ENCODE assay signal across 19 cellular contexts in genomic region chr2:100235581-100235980, GRCh38.
A peak's percentile ranks its signal among the peaks of the same experiment; 100 is the strongest.
DNase-seq lines count a peak whose midpoint lies in the region; ATAC-seq and TF ChIP-seq lines count a peak whose summit lies in the region.
"Had no signal": no experiment of that assay in that cellular context is flagged by ENCODE, and none has a peak within 500 bp of the region (broad histone marks: within the 10 kb centered on the region; RNA-seq: fewer than 3 reads in every experiment).

No MANE protein-coding gene starts in this region.

- no peak for TF ChIP-seq POLR2A in stomach (IDR thresholded peaks at IDR 0.05)

- H3K4me1 ChIP-seq in OCI-LY1 (ENCODE audit: insufficient read depth, low read length, severe bottlenecking) (peaks cover 50% of the 10 kb centered on the region), stomach (no peaks in the 10 kb centered on the region)
- H3K4me1 ChIP-seq: BE2C, testis had no signal

- TF ChIP-seq CTCF in OCI-LY1 (IDR thresholded peaks at IDR 0.05; ENCODE audit: low read length) (0 out of 2 replicates have a peak, but pooled peaks have one; percentile 5), coronary artery (IDR thresholded peaks at IDR 0.05) (no peak), stomach (IDR thresholded peaks at IDR 0.05) (no peak)

- peak overlapping the region; percentile 6 for H3K27ac Mint-ChIP-seq in activated CD4-positive, alpha-beta T cell treated with anti-CD3 and anti-CD28 coated beads, Interleukin-2, amount 10 ng/mL, durations not matched to agents 7 days and 5 days
- H3K27ac Mint-ChIP-seq in activated CD4-positive, alpha-beta T cell treated with anti-CD3 and anti-CD28 coated beads, Interleukin-2, amount 10 ng/mL, durations not matched to agents 24 days and 14 days = no peak overlapping the region
- H3K27ac Mint-ChIP-seq: activated T-helper 2 cell treated with anti-CD3 and anti-CD28 coated beads, Interferon-gamma antibody, Interleukin-2, Interleukin-4, amounts not matched to agents 10 μg/mL and 5 μg/mL and 100 μg/mL, durations not matched to agents 14 hours and 24 hours and 36 hours had no signal

- H3K36me3 Mint-ChIP-seq in activated CD4-positive, alpha-beta T cell treated with anti-CD3 and anti-CD28 coated beads, Interleukin-2, amount 10 ng/mL, durations not matched to agents 7 days and 5 days (ENCODE audit: low read depth) = no peaks in the 10 kb centered on the region
- H3K36me3 Mint-ChIP-seq in activated CD4-positive, alpha-beta T cell treated with anti-CD3 and anti-CD28 coated beads, Interleukin-2, amount 10 ng/mL, durations not matched to agents 24 days and 14 days (ENCODE audit: low read depth) = no peaks in the 10 kb centered on the region

- no peaks in the 10 kb centered on the region for H3K9me2 ChIP-seq in OCI-LY1 (ENCODE audit: low read depth, low read length)

- peak overlapping the region; percentile 55 for H3K9ac ChIP-seq in OCI-LY1 (ENCODE audit: low read length)

- POLR2A ChIA-PET in activated CD4-positive, alpha-beta T cell treated with anti-CD3 and anti-CD28 coated beads, Interleukin-2, amount 10 ng/mL, durations not matched to agents 7 days and 5 days (lab: Charles Lee) = no interaction called here

- H3K4me3 ChIP-seq in OCI-LY1 (ENCODE audit: low read depth, low read length, poor library complexity, severe bottlenecking) = peak overlapping the region; percentile 39
- no peak overlapping the region for H3K4me3 ChIP-seq in coronary artery
- no peak overlapping the region for H3K4me3 ChIP-seq in stomach
- H3K4me3 ChIP-seq: testis had no signal

- no peaks in the 10 kb centered on the region for H3K36me3 ChIP-seq in OCI-LY1 (ENCODE audit: insufficient read depth, low read length)
- no peaks in the 10 kb centered on the region for H3K36me3 ChIP-seq in stomach
- H3K36me3 ChIP-seq: BE2C had no signal

- 82 to 96% (median 95%) methylated on average over 4 of the region's 4 CpGs for WGBS in stomach, 5 donors

- no peaks in the 10 kb centered on the region for H3K9me3 ChIP-seq in OCI-LY1 (ENCODE audit: low read length)
- no peaks in the 10 kb centered on the region for H3K9me3 ChIP-seq in stomach
- H3K9me3 ChIP-seq: BE2C, testis had no signal

- H3K4me1 Mint-ChIP-seq in activated CD4-positive, alpha-beta T cell treated with anti-CD3 and anti-CD28 coated beads, Interleukin-2, amount 10 ng/mL, durations not matched to agents 7 days and 5 days = peaks cover 16% of the 10 kb centered on the region
- H3K4me1 Mint-ChIP-seq in activated CD4-positive, alpha-beta T cell treated with anti-CD3 and anti-CD28 coated beads, Interleukin-2, amount 10 ng/mL, durations not matched to agents 24 days and 14 days = peaks cover 12% of the 10 kb centered on the region

- no peak for DNase-seq in activated CD4-positive, alpha-beta T cell treated with anti-CD3 and anti-CD28 coated beads, Interleukin-2, amount 10 ng/mL, durations not matched to agents 7 days and 5 days
- no peak for DNase-seq in activated CD4-positive, alpha-beta T cell treated with anti-CD3 and anti-CD28 coated beads, Interleukin-2, amount 10 ng/mL, durations not matched to agents 24 days and 14 days
- DNase-seq in coronary artery (ENCODE audit: low spot score) (peak; percentile 21), stomach (peak; percentile 20), SIG-M5 (lab: John Stamatoyannopoulos, UW) (no peak), amygdala (lab: John Stamatoyannopoulos, UW) (no peak)
- DNase-seq: 8988T; BE2C; cerebellar nuclear complex; left ventricle myocardium superior; NCI-H187; NCI-H2227 treated with DMSO at 0.1 percent for 48 hours; stimulated activated CD4-positive, alpha-beta T cell treated with anti-CD3 and anti-CD28 coated beads, Interleukin-4, amount 100 ng/mL, for 24 hours; testis had no signal

- ATAC-seq in GM19351 (IDR thresholded peaks at IDR 0.05; ENCODE audit: unreplicated experiment) = no peak
- ATAC-seq: left ventricle myocardium superior, Right ventricle myocardium inferior had no signal

- H3K27me3 Mint-ChIP-seq in activated CD4-positive, alpha-beta T cell treated with anti-CD3 and anti-CD28 coated beads, Interleukin-2, amount 10 ng/mL, durations not matched to agents 7 days and 5 days = no peaks in the 10 kb centered on the region
- no peaks in the 10 kb centered on the region for H3K27me3 Mint-ChIP-seq in activated CD4-positive, alpha-beta T cell treated with anti-CD3 and anti-CD28 coated beads, Interleukin-2, amount 10 ng/mL, durations not matched to agents 24 days and 14 days

- H2AFZ ChIP-seq in OCI-LY1 (ENCODE audit: low read length) = no peak overlapping the region

- CTCF ChIA-PET in activated CD4-positive, alpha-beta T cell treated with anti-CD3 and anti-CD28 coated beads, Interleukin-2, amount 10 ng/mL, durations not matched to agents 7 days and 5 days (lab: Charles Lee) = no interaction called here

- H3K27me3 ChIP-seq in OCI-LY1 (ENCODE audit: insufficient read depth, low read length) = no peaks in the 10 kb centered on the region
- H3K27me3 ChIP-seq in stomach = no peaks in the 10 kb centered on the region
- H3K27me3 ChIP-seq: BE2C, testis had no signal

- no peaks in the 10 kb centered on the region for H3K9me3 Mint-ChIP-seq in activated CD4-positive, alpha-beta T cell treated with anti-CD3 and anti-CD28 coated beads, Interleukin-2, amount 10 ng/mL, durations not matched to agents 7 days and 5 days
- H3K9me3 Mint-ChIP-seq in activated CD4-positive, alpha-beta T cell treated with anti-CD3 and anti-CD28 coated beads, Interleukin-2, amount 10 ng/mL, durations not matched to agents 24 days and 14 days = peaks cover 4% of the 10 kb centered on the region
- H3K9me3 Mint-ChIP-seq: activated T-helper 2 cell treated with anti-CD3 and anti-CD28 coated beads, Interferon-gamma antibody, Interleukin-2, Interleukin-4, amounts not matched to agents 10 μg/mL and 5 μg/mL and 100 μg/mL, durations not matched to agents 14 hours and 24 hours and 36 hours had no signal

- intact Hi-C loops in activated CD4-positive, alpha-beta T cell treated with anti-CD3 and anti-CD28 coated beads, Interleukin-2, amount 10 ng/mL, durations not matched to agents 24 days and 14 days (cut with micrococcal nuclease) = no loop called here
- intact Hi-C loops in stomach (cut with DNase I; ENCODE audit: low total_unique reads) = no loop called here

- peak overlapping the region; percentile 59 for H3K4me2 ChIP-seq in OCI-LY1 (ENCODE audit: low read length)

- H3K4me3 Mint-ChIP-seq in activated CD4-positive, alpha-beta T cell treated with anti-CD3 and anti-CD28 coated beads, Interleukin-2, amount 10 ng/mL, durations not matched to agents 7 days and 5 days = no peak overlapping the region
- no peak overlapping the region for H3K4me3 Mint-ChIP-seq in activated CD4-positive, alpha-beta T cell treated with anti-CD3 and anti-CD28 coated beads, Interleukin-2, amount 10 ng/mL, durations not matched to agents 24 days and 14 days

- no peaks in the 10 kb centered on the region for H4K20me1 ChIP-seq in OCI-LY1 (ENCODE audit: insufficient read depth, low read length)

- TF ChIP-seq EP300 in stomach (IDR thresholded peaks at IDR 0.05) = no peak

- H3K27ac ChIP-seq in OCI-LY1 (ENCODE audit: low read depth, low read length, poor library complexity, severe bottlenecking) (peak overlapping the region; percentile 91), coronary artery (no peak overlapping the region), stomach (no peak overlapping the region)
- H3K27ac ChIP-seq: testis, VCaP had no signal

- H3F3A ChIP-seq in OCI-LY1 (ENCODE audit: insufficient read depth, low read length) = no peaks in the 10 kb centered on the region

- H3K79me2 ChIP-seq in OCI-LY1 (ENCODE audit: insufficient read depth, low read length) = no peaks in the 10 kb centered on the region

Comparison
In these comparisons a context has a peak if more than half of its experiments do, and no peak if none do; other contexts are left out.
1. DNase-seq: peak in coronary artery (single experiment) and stomach (single experiment); none in activated CD4-positive, alpha-beta T cell treated with anti-CD3 and anti-CD28 coated beads, Interleukin-2, amount 10 ng/mL, durations not matched to agents 7 days and 5 days (single experiment), activated CD4-positive, alpha-beta T cell treated with anti-CD3 and anti-CD28 coated beads, Interleukin-2, amount 10 ng/mL, durations not matched to agents 24 days and 14 days (single experiment), SIG-M5 (single experiment) and amygdala (0 of 56).